22 cellular contexts compared by ENCODE assay signal in the genomic region with DNA sequence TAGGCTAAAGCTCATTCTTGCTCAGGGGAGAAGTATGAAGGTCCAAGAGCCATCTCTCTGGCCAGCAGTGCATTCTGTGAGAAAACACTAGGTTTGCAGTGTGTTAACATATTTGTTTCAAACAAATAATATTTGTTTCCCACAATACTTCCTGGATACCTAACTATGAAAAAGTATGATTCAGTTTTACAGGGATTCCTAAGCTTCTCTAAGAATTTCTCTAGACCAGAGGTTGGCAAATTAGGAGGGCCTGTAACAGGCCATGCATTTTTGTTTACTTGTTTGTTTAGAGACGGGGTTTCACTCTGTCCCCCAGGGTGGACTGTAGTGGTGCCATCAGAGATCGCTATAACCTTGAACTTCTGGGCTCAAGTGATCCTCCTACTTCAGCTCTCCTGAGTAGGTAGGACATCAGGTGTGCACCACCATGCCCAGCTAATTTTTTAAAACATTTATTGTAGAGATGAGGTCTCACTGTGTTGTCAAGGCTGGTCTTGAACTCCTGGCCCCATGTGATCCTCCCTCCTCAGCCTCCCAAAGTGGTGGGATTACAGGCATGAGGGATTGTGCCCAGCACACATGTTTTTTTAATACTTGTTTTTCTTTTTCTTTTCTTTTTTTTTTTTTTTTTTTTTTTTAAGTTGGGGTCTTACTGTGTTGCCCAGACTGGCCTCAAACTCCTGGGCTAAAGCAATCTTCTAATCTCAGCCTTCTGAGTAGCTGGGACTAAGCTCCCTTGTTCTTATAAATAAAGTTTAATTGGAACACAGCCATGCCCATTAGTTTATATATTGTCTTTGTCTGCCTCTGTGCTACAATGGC.
DNase-seq lines count a peak whose midpoint lies in the region; ATAC-seq and TF ChIP-seq lines count a peak whose summit lies in the region.
"Had no signal": no experiment of that assay in that cellular context is flagged by ENCODE, and none has a peak within 500 bp of the region (broad histone marks: within the 10 kb centered on the region; RNA-seq: fewer than 3 reads in every experiment).

No MANE protein-coding gene starts in this region.

- WGBS in right lobe of liver (ENCODE audit: insufficient coverage, low coverage, low lambda C conversion rate, missing lambda C conversion rate): 30% methylated on average over 2 of the region's 2 CpGs
- 80 to 97% methylated on average over 1 to 2 of the region's 2 CpGs for WGBS in transverse colon (ENCODE audit: low coverage in 1 of 2), 2 donors

- H3K27ac Mint-ChIP-seq in immature natural killer cell: no peak overlapping the region
- H3K27ac Mint-ChIP-seq: activated CD4-positive, alpha-beta T cell treated with anti-CD3 and anti-CD28 coated beads, Interleukin-2, amount 10 ng/mL, durations not matched to agents 24 days and 14 days; activated naive CD4-positive, alpha-beta T cell treated with anti-CD3 and anti-CD28 coated beads, Interleukin-2, amount 10 ng/mL, durations not matched to agents 7 days and 5 days; brain; GM23338; naive B cell had no signal

- H3K4me3 Mint-ChIP-seq in immature natural killer cell: no peak overlapping the region
- H3K4me3 Mint-ChIP-seq: activated CD4-positive, alpha-beta T cell treated with anti-CD3 and anti-CD28 coated beads, Interleukin-2, amount 10 ng/mL, durations not matched to agents 24 days and 14 days; activated naive CD4-positive, alpha-beta T cell treated with anti-CD3 and anti-CD28 coated beads, Interleukin-2, amount 10 ng/mL, durations not matched to agents 7 days and 5 days; brain; GM23338; naive B cell had no signal

- H3K9me3 ChIP-seq in right lobe of liver (no peaks in the 10 kb centered on the region), transverse colon (no peaks in the 10 kb centered on the region)
- H3K9me3 ChIP-seq: left ventricle myocardium inferior had no signal

- no peak for TF ChIP-seq EP300 in transverse colon (IDR thresholded peaks at IDR 0.05; ENCODE audit: low read depth)

- no peak for TF ChIP-seq CTCF in C4-2B (conservative IDR thresholded peaks at IDR 0.05)
- TF ChIP-seq CTCF in right lobe of liver (IDR thresholded peaks at IDR 0.05): no peak
- no peak for TF ChIP-seq CTCF in transverse colon (IDR thresholded peaks at IDR 0.05)

- peak; percentile 42 for DNase-seq in LoVo (ENCODE audit: low spot score)
- DNase-seq in dermis blood vessel endothelial cell: peak; percentile 56
- DNase-seq in right lobe of liver: no peak
- no peak for DNase-seq in nucleus accumbens (lab: John Stamatoyannopoulos, UW)
- DNase-seq in transverse colon: no peak
- DNase-seq in immature natural killer cell: no peak
- no peak for DNase-seq in DMS 273 (lab: John Stamatoyannopoulos, UW; ENCODE audit: unreplicated experiment)
- DNase-seq: activated CD4-positive, alpha-beta T cell treated with anti-CD3 and anti-CD28 coated beads, Interleukin-2, amount 10 ng/mL, durations not matched to agents 24 days and 14 days; activated naive CD4-positive, alpha-beta T cell treated with anti-CD3 and anti-CD28 coated beads, Interleukin-2, amount 10 ng/mL, durations not matched to agents 7 days and 5 days; activated T-cell treated with anti-CD3 and anti-CD28 coated beads for 4 hours; dorsolateral prefrontal cortex; hypothalamus; left ventricle myocardium inferior; naive B cell; NCI-H187; NCI-H446 treated with DMSO at 0.1 percent for 48 hours; posterior cingulate gyrus; stimulated activated naive CD4-positive, alpha-beta T cell treated with Interleukin-2 at 50 U/mL for 16 hours had no signal

- H3K4me1 ChIP-seq in right lobe of liver: peaks cover 0 to 56% (median 25%) of the 10 kb centered on the region in 4 donors
- peaks cover 0 to 28% (median 5%) of the 10 kb centered on the region in 4 donors for H3K4me1 ChIP-seq in transverse colon

- H3K36me3 Mint-ChIP-seq in immature natural killer cell: no peaks in the 10 kb centered on the region
- H3K36me3 Mint-ChIP-seq: activated naive CD4-positive, alpha-beta T cell treated with anti-CD3 and anti-CD28 coated beads, Interleukin-2, amount 10 ng/mL, durations not matched to agents 7 days and 5 days; brain; naive B cell had no signal

- peaks cover 0 to 3% (median 0%) of the 10 kb centered on the region in 3 donors for H3K27me3 Mint-ChIP-seq in immature natural killer cell (ENCODE audit: low read depth in 3 of 3)
- H3K27me3 Mint-ChIP-seq: brain had no signal

- ATAC-seq in right lobe of liver: peak in 2 of 4 donors; percentile 4 to 13
- ATAC-seq: GM23338 had no signal

- TF ChIP-seq POLR2A in right lobe of liver (IDR thresholded peaks at IDR 0.05): no peak
- no peak for TF ChIP-seq POLR2A in transverse colon (IDR thresholded peaks at IDR 0.05)

- intact Hi-C loops in right lobe of liver (cut with DNase I): no loop called here
- intact Hi-C loops in transverse colon (cut with DNase I; ENCODE audit: low total_unique reads): no loop called here

- H3K36me3 ChIP-seq in right lobe of liver (peaks cover 0 to 3% (median 0%) of the 10 kb centered on the region in 4 donors), transverse colon (no peaks in the 10 kb centered on the region)
- H3K36me3 ChIP-seq: left ventricle myocardium inferior had no signal

- peak overlapping the region; percentile 33; the same call in 1 of the 2 replicates for H3K27ac ChIP-seq in C4-2B
- peak overlapping the region; percentile 10 to 84 (median 84) for H3K27ac ChIP-seq in right lobe of liver
- no peak overlapping the region for H3K27ac ChIP-seq in transverse colon
- H3K27ac ChIP-seq: dorsolateral prefrontal cortex, SK-N-MC had no signal

- in situ Hi-C loops in transverse colon (cut with MboI; ENCODE audit: low pct_ligation_motif_present in 1 of 4, low pct_unique_long_range_greater_than_20kb in 1 of 4, low sequenced_read_pairs in 3 of 4): no loop called here

- no peaks in the 10 kb centered on the region for H3K9me3 Mint-ChIP-seq in immature natural killer cell
- H3K9me3 Mint-ChIP-seq: activated CD4-positive, alpha-beta T cell treated with anti-CD3 and anti-CD28 coated beads, Interleukin-2, amount 10 ng/mL, durations not matched to agents 24 days and 14 days; activated naive CD4-positive, alpha-beta T cell treated with anti-CD3 and anti-CD28 coated beads, Interleukin-2, amount 10 ng/mL, durations not matched to agents 7 days and 5 days; brain; GM23338; naive B cell had no signal

- no peak overlapping the region for H3K4me3 ChIP-seq in right lobe of liver
- no peak overlapping the region for H3K4me3 ChIP-seq in transverse colon
- H3K4me3 ChIP-seq: dorsolateral prefrontal cortex, GM23338, left ventricle myocardium inferior, SK-N-MC had no signal

- no peaks in the 10 kb centered on the region for H3K4me1 Mint-ChIP-seq in immature natural killer cell
- H3K4me1 Mint-ChIP-seq: activated CD4-positive, alpha-beta T cell treated with anti-CD3 and anti-CD28 coated beads, Interleukin-2, amount 10 ng/mL, durations not matched to agents 24 days and 14 days; activated naive CD4-positive, alpha-beta T cell treated with anti-CD3 and anti-CD28 coated beads, Interleukin-2, amount 10 ng/mL, durations not matched to agents 7 days and 5 days had no signal

- H3K27me3 ChIP-seq in right lobe of liver: no peaks in the 10 kb centered on the region
- no peaks in the 10 kb centered on the region for H3K27me3 ChIP-seq in transverse colon
- H3K27me3 ChIP-seq: dorsolateral prefrontal cortex had no signal

Comparison
In these comparisons a context has a peak if more than half of its experiments do, and no peak if none do; other contexts are left out.
1. H3K27ac ChIP-seq: peak in C4-2B (single experiment) and right lobe of liver (3 of 3); none in transverse colon (0 of 4).
2. DNase-seq: peak in LoVo (single experiment) and dermis blood vessel endothelial cell (single experiment); none in right lobe of liver (0 of 3), nucleus accumbens (0 of 56), transverse colon (single experiment), immature natural killer cell (0 of 3) and DMS 273 (single experiment).